35 cellular contexts compared by ENCODE assay signal in genomic region chr18:6589979-6590725, GRCh38.
"Had no signal": no experiment of that assay in that cellular context is flagged by ENCODE, and none has a peak within 500 bp of the region (broad histone marks: within the 10 kb centered on the region; RNA-seq: fewer than 3 reads in every experiment).

No MANE protein-coding gene starts in this region.

- DNase-seq: activated CD4-positive, alpha-beta T cell treated with anti-CD3 and anti-CD28 coated beads for 36 hours; activated CD4-positive, alpha-beta T cell treated with anti-CD3 and anti-CD28 coated beads, Interleukin-2, amount 10 ng/mL, durations not matched to agents 7 days and 5 days; activated CD4-positive, alpha-beta T cell treated with anti-CD3 and anti-CD28 coated beads, Interleukin-2, amount 50 U/mL, for 48 hours; activated CD8-positive, alpha-beta T cell treated with anti-CD3 and anti-CD28 coated beads, Interleukin-2, amount 10 ng/mL, durations not matched to agents 7 days and 5 days; activated gamma-delta T cell; activated naive CD4-positive, alpha-beta T cell treated with Interleukin-2 at 50 U/mL for 16 hours; activated naive CD8-positive, alpha-beta T cell treated with anti-CD3 and anti-CD28 coated beads, Interleukin-2, amount 10 ng/mL, durations not matched to agents 7 days and 5 days; activated T-cell treated with anti-CD3 and anti-CD28 coated beads, Interleukin-2, amount 50 U/mL, for 24 hours; adrenal gland; caudate nucleus; cerebellar nuclear complex; Kasumi-1; MM.1S; MV-4-11; NCI-H1092; NCI-H1436 treated with DMSO at 0.1 percent for 48 hours; NCI-H187; NCI-H2029 treated with DMSO at 0.1 percent for 48 hours; NCI-H2107; NCI-H2171; NCI-H510A; NCI-H526; NCI-H748 treated with DMSO at 0.1 percent for 48 hours; NK-92 treated with Interleukin-12 subunit alpha and Interleukin-12 subunit beta, amount 100 ng/mL, for 24 hours; PC-3; Peyer's patch; RPMI8226; SHP77 treated with DMSO at 0.1 percent for 48 hours; T1000 had no signal

- H3K9me3 ChIP-seq: adrenal gland, Peyer's patch, SJSA1 had no signal

- H3K27me3 Mint-ChIP-seq: activated CD4-positive, alpha-beta T cell treated with anti-CD3 and anti-CD28 coated beads for 36 hours; activated CD4-positive, alpha-beta T cell treated with anti-CD3 and anti-CD28 coated beads, Interleukin-2, amount 10 ng/mL, durations not matched to agents 7 days and 5 days; activated naive CD4-positive, alpha-beta T cell treated with anti-CD3 and anti-CD28 coated beads, Interleukin-2, amount 50 U/mL, for 24 hours; activated naive CD8-positive, alpha-beta T cell treated with anti-CD3 and anti-CD28 coated beads, Interleukin-2, amount 10 ng/mL, durations not matched to agents 7 days and 5 days; activated T-cell treated with anti-CD3 and anti-CD28 coated beads, Interleukin-2, amount 50 U/mL, for 24 hours; brain had no signal

- H3K27ac Mint-ChIP-seq: activated CD4-positive, alpha-beta T cell treated with anti-CD3 and anti-CD28 coated beads for 36 hours; activated CD4-positive, alpha-beta T cell treated with anti-CD3 and anti-CD28 coated beads, Interleukin-2, amount 10 ng/mL, durations not matched to agents 7 days and 5 days; activated CD8-positive, alpha-beta T cell treated with anti-CD3 and anti-CD28 coated beads, Interleukin-2, amount 10 ng/mL, durations not matched to agents 7 days and 5 days; activated naive CD4-positive, alpha-beta T cell treated with anti-CD3 and anti-CD28 coated beads, Interleukin-2, amount 50 U/mL, for 24 hours; activated naive CD8-positive, alpha-beta T cell treated with anti-CD3 and anti-CD28 coated beads, Interleukin-2, amount 10 ng/mL, durations not matched to agents 7 days and 5 days; activated T-cell treated with anti-CD3 and anti-CD28 coated beads, Interleukin-2, amount 50 U/mL, for 24 hours; activated T-helper 2 cell treated with anti-CD3 and anti-CD28 coated beads, Interferon-gamma antibody, Interleukin-2, Interleukin-4, amounts not matched to agents 10 μg/mL and 5 μg/mL and 100 μg/mL, durations not matched to agents 14 hours and 24 hours and 36 hours; brain; WTC11 had no signal

- H3K27me3 ChIP-seq: adrenal gland, Peyer's patch, SJSA1 had no signal

- H3K4me1 Mint-ChIP-seq: activated CD4-positive, alpha-beta T cell treated with anti-CD3 and anti-CD28 coated beads for 36 hours; activated CD4-positive, alpha-beta T cell treated with anti-CD3 and anti-CD28 coated beads, Interleukin-2, amount 10 ng/mL, durations not matched to agents 7 days and 5 days; activated naive CD4-positive, alpha-beta T cell treated with anti-CD3 and anti-CD28 coated beads, Interleukin-2, amount 50 U/mL, for 24 hours; activated naive CD8-positive, alpha-beta T cell treated with anti-CD3 and anti-CD28 coated beads, Interleukin-2, amount 10 ng/mL, durations not matched to agents 7 days and 5 days; brain had no signal

- H3K27ac ChIP-seq: adrenal gland, Peyer's patch, SJSA1 had no signal

- H3K4me3 ChIP-seq: adrenal gland, Peyer's patch, SJSA1 had no signal

- H3K4me3 Mint-ChIP-seq: activated CD4-positive, alpha-beta T cell treated with anti-CD3 and anti-CD28 coated beads for 36 hours; activated CD4-positive, alpha-beta T cell treated with anti-CD3 and anti-CD28 coated beads, Interleukin-2, amount 10 ng/mL, durations not matched to agents 7 days and 5 days; activated CD8-positive, alpha-beta T cell treated with anti-CD3 and anti-CD28 coated beads, Interleukin-2, amount 10 ng/mL, durations not matched to agents 7 days and 5 days; activated naive CD4-positive, alpha-beta T cell treated with anti-CD3 and anti-CD28 coated beads, Interleukin-2, amount 50 U/mL, for 24 hours; activated naive CD8-positive, alpha-beta T cell treated with anti-CD3 and anti-CD28 coated beads, Interleukin-2, amount 10 ng/mL, durations not matched to agents 7 days and 5 days; activated T-cell treated with anti-CD3 and anti-CD28 coated beads, Interleukin-2, amount 50 U/mL, for 24 hours; brain; WTC11 had no signal

- H3K9me3 Mint-ChIP-seq: activated CD4-positive, alpha-beta T cell treated with anti-CD3 and anti-CD28 coated beads, Interleukin-2, amount 10 ng/mL, durations not matched to agents 7 days and 5 days; activated T-helper 2 cell treated with anti-CD3 and anti-CD28 coated beads, Interferon-gamma antibody, Interleukin-2, Interleukin-4, amounts not matched to agents 10 μg/mL and 5 μg/mL and 100 μg/mL, durations not matched to agents 14 hours and 24 hours and 36 hours had no signal

- ATAC-seq: activated CD4-positive, alpha-beta T cell treated with anti-CD3 and anti-CD28 coated beads for 36 hours; activated CD4-positive, CD25-positive, alpha-beta regulatory T cell treated with anti-CD3 and anti-CD28 coated beads, Interleukin-2, amount 50 U/mL, for 24 hours; activated CD8-positive, alpha-beta T cell treated with anti-CD3 and anti-CD28 coated beads, Interleukin-2, amount 10 ng/mL, durations not matched to agents 7 days and 5 days; PC-3; WTC11 had no signal

- H3K4me1 ChIP-seq: adrenal gland, Peyer's patch, SJSA1 had no signal

- H3K36me3 ChIP-seq: adrenal gland, Peyer's patch, SJSA1 had no signal

- H3K36me3 Mint-ChIP-seq: activated naive CD4-positive, alpha-beta T cell treated with anti-CD3 and anti-CD28 coated beads, Interleukin-2, amount 50 U/mL, for 24 hours; activated naive CD8-positive, alpha-beta T cell treated with anti-CD3 and anti-CD28 coated beads, Interleukin-2, amount 10 ng/mL, durations not matched to agents 7 days and 5 days; brain; WTC11 had no signal
